Comparison of ENCODE assay signal across 8 cellular contexts in the genomic region with DNA sequence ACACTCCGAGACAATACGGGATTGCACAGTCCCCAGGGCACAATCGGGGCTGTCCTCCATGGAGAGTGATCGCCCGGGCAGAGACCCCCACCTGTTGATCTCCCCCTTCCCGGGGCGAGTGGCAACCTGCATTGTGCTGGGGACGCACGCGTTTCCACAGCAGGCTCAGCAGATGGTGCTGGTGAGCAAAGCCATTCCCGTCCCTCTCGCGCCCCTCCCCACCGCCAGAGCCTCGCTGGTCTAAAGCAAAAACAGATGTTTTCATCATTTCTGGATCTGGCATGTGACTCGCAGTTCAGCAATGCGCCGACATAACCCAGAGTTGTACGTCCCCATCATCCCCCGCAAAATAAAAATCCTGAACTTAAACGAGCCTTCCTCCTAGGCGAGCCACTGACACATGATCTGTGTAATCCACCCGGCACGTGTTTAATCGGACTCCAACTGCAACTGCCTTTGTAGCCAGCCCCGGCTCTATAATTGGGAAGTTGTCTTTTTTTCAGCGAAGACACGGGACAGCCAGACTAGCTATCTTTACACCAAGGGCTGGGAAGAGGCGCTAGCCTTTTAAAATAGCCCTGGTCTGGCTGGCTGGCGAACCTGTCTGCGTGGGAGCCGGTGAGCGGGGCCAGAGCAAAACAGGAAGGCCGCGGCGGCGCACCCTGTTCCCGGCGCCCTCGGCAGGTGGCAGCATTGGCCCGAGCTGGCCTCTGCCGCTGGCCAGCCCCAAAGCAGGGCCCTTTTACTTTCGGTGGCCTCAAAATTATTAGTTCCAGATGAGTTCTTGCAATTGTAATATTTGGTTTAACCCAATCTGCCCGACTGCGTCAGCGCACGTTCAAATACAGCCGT.
A peak's percentile ranks its signal among the peaks of the same experiment; 100 is the strongest.
DNase-seq lines count a peak whose midpoint lies in the region; ATAC-seq, FAIRE-seq and TF ChIP-seq lines count a peak whose summit lies in the region.

No MANE protein-coding gene starts in this region.

- H3K4me2 ChIP-seq in endothelial cell of umbilical vein (ENCODE audit: insufficient read depth, low read length), result peak overlapping the region; percentile 78

- H3K4me1 ChIP-seq in NT2/D1 (ENCODE audit: insufficient read depth, insufficient read length) (no peaks in the 10 kb centered on the region), endothelial cell of umbilical vein (ENCODE audit: control insufficient read depth, extremely low read depth, insufficient read depth, low read length) (peaks cover 2% of the 10 kb centered on the region)

- H3K9ac ChIP-seq in NT2/D1 (ENCODE audit: insufficient read length, low read depth), result peak overlapping the region; percentile 73
- H3K9ac ChIP-seq in endothelial cell of umbilical vein (replicated peaks; ENCODE audit: extremely low read depth, insufficient read depth, low read length), result peak overlapping the region; percentile 83

- ATAC-seq in GM19467 (IDR thresholded peaks at IDR 0.05; ENCODE audit: unreplicated experiment), result peak; percentile 93

- no peaks in the 10 kb centered on the region for H3K9me1 ChIP-seq in endothelial cell of umbilical vein (replicated peaks; ENCODE audit: control insufficient read depth, extremely low read depth, insufficient read depth, low read length)

- TF ChIP-seq POLR2A in endothelial cell of umbilical vein (IDR thresholded peaks at IDR 0.05; ENCODE audit: low read depth, low read length), result no peak

- dilution Hi-C loops in endothelial cell of umbilical vein (cut with MboI; ENCODE audit: extremely low pct_ligation_motif_present, low sequenced_read_pairs), result no loop called here

- peak; percentile 58 for DNase-seq in CMK (ENCODE audit: low read depth)
- DNase-seq in HPDE6-E6E7 (ENCODE audit: extremely low spot score), result peak; percentile 80
- peak; percentile 70 for DNase-seq in NT2/D1 (ENCODE audit: low read depth, low spot score)
- DNase-seq in activated T-cell treated with anti-CD3 and anti-CD28 coated beads for 1 hour (ENCODE audit: low read depth), result peak; percentile 49
- DNase-seq in endothelial cell of umbilical vein (ENCODE audit: low read depth, low spot score), result peak; percentile 87
- peak; percentile 90 for DNase-seq in midbrain (lab: John Stamatoyannopoulos, UW)
- peak; percentile 46 to 53 for DNase-seq in stimulated activated CD8-positive, alpha-beta memory T cell treated with anti-CD3 and anti-CD28 coated beads, Interleukin-15, amount 100 ng/mL, for 48 hours (ENCODE audit: low read depth in 2 of 2)

- peak overlapping the region; percentile 69 for H3K27ac ChIP-seq in endothelial cell of umbilical vein (ENCODE audit: insufficient read depth, low read depth, low read length)

- H4K20me1 ChIP-seq in endothelial cell of umbilical vein (replicated peaks; ENCODE audit: control insufficient read depth, extremely low read depth, insufficient read depth, low read length), result no peaks in the 10 kb centered on the region

- POLR2A ChIA-PET in endothelial cell of umbilical vein (lab: Charles Lee), result no interaction called here

- H2AFZ ChIP-seq in endothelial cell of umbilical vein (ENCODE audit: low read depth, low read length), result peak overlapping the region; percentile 82

- FAIRE-seq in endothelial cell of umbilical vein (lab: Jason Lieb, UNC), result peak; percentile 90

- intact Hi-C loops in endothelial cell of umbilical vein (cut with micrococcal nuclease), result loop anchor here (1.0 to 5.0 kb wide), 11 partner anchors 68 to 926 kb away; no protein-coding TSS in a partner anchor

- H3K27me3 ChIP-seq in NT2/D1 (ENCODE audit: insufficient read depth, insufficient read length) (no peaks in the 10 kb centered on the region), endothelial cell of umbilical vein (ENCODE audit: control insufficient read depth in 2 of 2, insufficient read depth in 2 of 2, low read length in 2 of 2) (peaks cover 5 to 11% of the 10 kb centered on the region in 2 experiments)

- H3K36me3 ChIP-seq in NT2/D1 (ENCODE audit: insufficient read depth, insufficient read length, low read length), result no peaks in the 10 kb centered on the region
- H3K36me3 ChIP-seq in endothelial cell of umbilical vein (ENCODE audit: control insufficient read depth in 2 of 2, extremely low read depth in 1 of 2, insufficient read depth in 2 of 2, low read length in 2 of 2), result no peaks in the 10 kb centered on the region

- TF ChIP-seq CTCF in endothelial cell of umbilical vein (IDR thresholded peaks at IDR 0.05; ENCODE audit: extremely low read depth in 1 of 2, insufficient read depth in 1 of 2, low read depth in 1 of 2, low read length in 2 of 2), result peak; percentile 84 to 98

- H3K79me2 ChIP-seq in endothelial cell of umbilical vein (ENCODE audit: control insufficient read depth, insufficient read depth, low read length), result no peaks in the 10 kb centered on the region

- H3K9me3 ChIP-seq in NT2/D1 (ENCODE audit: insufficient read depth, low read length) (peaks cover 21% of the 10 kb centered on the region; the same call in 1 of the 2 replicates), endothelial cell of umbilical vein (replicated peaks; ENCODE audit: control insufficient read depth, insufficient read depth, low read length) (no peaks in the 10 kb centered on the region)

- CTCF ChIA-PET in endothelial cell of umbilical vein (lab: Charles Lee), result interaction anchor here (0.7 to 5.9 kb wide), 22 partner anchors 11 to 925 kb away, joined by 3 to 106 read pairs (median 5); no protein-coding TSS in a partner anchor

- H3K4me3 ChIP-seq in NT2/D1 (ENCODE audit: insufficient read length, low read depth) (peak overlapping the region; percentile 45), endothelial cell of umbilical vein (replicated peaks in 1 of 3; ENCODE audit: insufficient read depth in 1 of 3, low read depth in 1 of 3, low read length in 3 of 3) (peak overlapping the region; percentile 6 to 68 (median 39))

- BruUV-seq in endothelial cell of umbilical vein (replicated peaks; lab: Mats Ljungman, UMichigan), result TSS peak; percentile 49

TF ChIP-seq in endothelial cell of umbilical vein, 7 proteins besides CTCF, POLR2A, EP300 and RAD21:
- TF ChIP-seq MAX (IDR thresholded peaks at IDR 0.05; ENCODE audit: insufficient read depth, insufficient read length) (no peak), GATA2 (IDR thresholded peaks at IDR 0.05; ENCODE audit: insufficient read depth, insufficient read length, low read depth, low read length) (no peak), EZH2 (IDR thresholded peaks at IDR 0.05; ENCODE audit: borderline replicate concordance, low read depth, low read length, severe bottlenecking) (peak; percentile 52), POLR2AphosphoS5 (IDR thresholded peaks at IDR 0.05; ENCODE audit: insufficient read depth, low read depth, low read length) (no peak)

Comparison
In these comparisons a context has a peak if more than half of its experiments do, and no peak if none do; other contexts are left out.
1. Peak in every context shown above with its lines: DNase-seq, ATAC-seq, H3K4me3 ChIP-seq and H3K27ac ChIP-seq.